ENCODE assay signal across 1 cellular context in the genomic region with DNA sequence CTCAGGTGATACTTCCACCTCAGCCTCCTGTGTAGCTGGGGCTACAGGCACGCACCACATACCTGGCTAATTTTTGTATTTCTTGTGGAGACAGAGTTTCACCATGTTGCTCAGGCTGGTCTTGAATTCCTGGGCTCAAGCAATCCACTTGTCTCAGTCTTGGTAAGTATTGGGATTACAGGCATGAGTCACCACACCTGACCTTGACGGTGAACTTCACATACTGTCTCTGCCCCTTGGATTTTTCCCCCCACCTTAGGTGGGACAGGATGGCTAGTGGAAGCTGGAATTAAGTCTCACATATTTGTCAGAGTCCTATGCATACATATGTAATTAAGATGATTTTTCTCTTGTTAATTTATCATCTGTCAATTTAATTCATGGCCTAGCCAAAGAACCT.
TF ChIP-seq lines count a peak whose summit lies in the region.

No MANE protein-coding gene starts in this region.

TF ChIP-seq in K562, 482 proteins besides CTCF, POLR2A, EP300 and RAD21:
- TF ChIP-seq MYBL2 (IDR thresholded peaks at IDR 0.05; ENCODE audit: low read depth) (no peak), MYBL2 (CRISPR knock-in tag; IDR thresholded peaks at IDR 0.05; ENCODE audit: borderline replicate concordance) (no peak), ZC3H11A (IDR thresholded peaks at IDR 0.05; ENCODE audit: low read depth, low read length) (no peak), KLF13 (tag; IDR thresholded peaks at IDR 0.05; ENCODE audit: borderline replicate concordance, low read depth) (no peak)
- TF ChIP-seq, protein P1, sequence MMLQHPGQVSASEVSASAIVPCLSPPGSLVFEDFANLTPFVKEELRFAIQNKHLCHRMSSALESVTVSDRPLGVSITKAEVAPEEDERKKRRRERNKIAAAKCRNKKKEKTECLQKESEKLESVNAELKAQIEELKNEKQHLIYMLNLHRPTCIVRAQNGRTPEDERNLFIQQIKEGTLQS (IDR thresholded peaks at IDR 0.05) = 0 out of 2 replicates have a peak, but pooled peaks have one; percentile 9
- TF ChIP-seq, protein P1 (CRISPR knock-in tag; conservative IDR thresholded peaks at IDR 0.05) = no peak
- TF ChIP-seq, protein P2, sequence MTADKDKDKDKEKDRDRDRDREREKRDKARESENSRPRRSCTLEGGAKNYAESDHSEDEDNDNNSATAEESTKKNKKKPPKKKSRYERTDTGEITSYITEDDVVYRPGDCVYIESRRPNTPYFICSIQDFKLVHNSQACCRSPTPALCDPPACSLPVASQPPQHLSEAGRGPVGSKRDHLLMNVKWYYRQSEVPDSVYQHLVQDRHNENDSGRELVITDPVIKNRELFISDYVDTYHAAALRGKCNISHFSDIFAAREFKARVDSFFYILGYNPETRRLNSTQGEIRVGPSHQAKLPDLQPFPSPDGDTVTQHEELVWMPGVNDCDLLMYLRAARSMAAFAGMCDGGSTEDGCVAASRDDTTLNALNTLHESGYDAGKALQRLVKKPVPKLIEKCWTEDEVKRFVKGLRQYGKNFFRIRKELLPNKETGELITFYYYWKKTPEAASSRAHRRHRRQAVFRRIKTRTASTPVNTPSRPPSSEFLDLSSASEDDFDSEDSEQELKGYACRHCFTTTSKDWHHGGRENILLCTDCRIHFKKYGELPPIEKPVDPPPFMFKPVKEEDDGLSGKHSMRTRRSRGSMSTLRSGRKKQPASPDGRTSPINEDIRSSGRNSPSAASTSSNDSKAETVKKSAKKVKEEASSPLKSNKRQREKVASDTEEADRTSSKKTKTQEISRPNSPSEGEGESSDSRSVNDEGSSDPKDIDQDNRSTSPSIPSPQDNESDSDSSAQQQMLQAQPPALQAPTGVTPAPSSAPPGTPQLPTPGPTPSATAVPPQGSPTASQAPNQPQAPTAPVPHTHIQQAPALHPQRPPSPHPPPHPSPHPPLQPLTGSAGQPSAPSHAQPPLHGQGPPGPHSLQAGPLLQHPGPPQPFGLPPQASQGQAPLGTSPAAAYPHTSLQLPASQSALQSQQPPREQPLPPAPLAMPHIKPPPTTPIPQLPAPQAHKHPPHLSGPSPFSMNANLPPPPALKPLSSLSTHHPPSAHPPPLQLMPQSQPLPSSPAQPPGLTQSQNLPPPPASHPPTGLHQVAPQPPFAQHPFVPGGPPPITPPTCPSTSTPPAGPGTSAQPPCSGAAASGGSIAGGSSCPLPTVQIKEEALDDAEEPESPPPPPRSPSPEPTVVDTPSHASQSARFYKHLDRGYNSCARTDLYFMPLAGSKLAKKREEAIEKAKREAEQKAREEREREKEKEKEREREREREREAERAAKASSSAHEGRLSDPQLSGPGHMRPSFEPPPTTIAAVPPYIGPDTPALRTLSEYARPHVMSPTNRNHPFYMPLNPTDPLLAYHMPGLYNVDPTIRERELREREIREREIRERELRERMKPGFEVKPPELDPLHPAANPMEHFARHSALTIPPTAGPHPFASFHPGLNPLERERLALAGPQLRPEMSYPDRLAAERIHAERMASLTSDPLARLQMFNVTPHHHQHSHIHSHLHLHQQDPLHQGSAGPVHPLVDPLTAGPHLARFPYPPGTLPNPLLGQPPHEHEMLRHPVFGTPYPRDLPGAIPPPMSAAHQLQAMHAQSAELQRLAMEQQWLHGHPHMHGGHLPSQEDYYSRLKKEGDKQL (CRISPR knock-in tag; IDR thresholded peaks at IDR 0.05; ENCODE audit: borderline replicate concordance) = no peak
